In the genomic region with DNA sequence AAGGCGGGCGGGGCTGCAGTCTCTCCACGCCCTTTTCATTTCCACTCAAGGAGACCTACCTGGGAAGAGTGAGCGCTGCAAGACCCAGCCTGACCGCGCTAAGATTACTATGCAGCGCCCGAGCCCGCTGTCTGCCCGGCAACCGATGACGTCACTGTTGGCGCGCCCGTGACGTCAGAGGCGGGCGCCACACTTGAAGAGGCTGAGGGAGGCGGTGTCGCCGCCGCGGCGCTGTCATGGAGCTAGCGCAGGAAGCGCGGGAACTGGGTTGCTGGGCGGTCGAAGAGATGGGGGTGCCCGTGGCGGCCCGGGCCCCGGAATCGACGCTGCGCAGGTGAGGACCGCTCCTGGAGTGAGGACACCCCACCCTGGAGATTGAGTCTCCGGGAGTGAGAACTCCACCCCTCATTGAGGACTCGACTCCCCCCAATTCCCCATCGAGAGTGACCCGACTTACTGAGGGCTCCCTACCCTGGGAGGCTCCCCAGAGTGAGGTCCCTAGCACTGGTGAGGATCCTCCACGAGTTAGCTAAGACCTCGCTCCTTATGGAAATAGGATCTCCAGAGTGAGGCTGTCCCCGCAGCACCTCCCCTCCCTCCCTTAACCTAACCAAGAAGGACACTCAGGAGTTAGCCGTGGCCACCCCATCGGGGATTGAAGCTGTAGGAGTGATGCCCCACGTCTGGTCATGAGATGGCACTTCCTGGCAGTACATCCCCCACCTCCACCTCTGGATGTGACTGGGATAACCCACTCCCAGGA, we compare ENCODE assay signal across 1 cellular context.
TF ChIP-seq lines count a peak whose summit lies in the region.

TSS of gene HAUS5 (plus strand) at position 177 of the 763 bp plus-strand sequence. CDS start at position 237, 60 bp downstream.

TF ChIP-seq in HepG2, 621 proteins besides CTCF, POLR2A, EP300 and RAD21 (continued from another document and continues in another):
- TF ChIP-seq, protein P1, sequence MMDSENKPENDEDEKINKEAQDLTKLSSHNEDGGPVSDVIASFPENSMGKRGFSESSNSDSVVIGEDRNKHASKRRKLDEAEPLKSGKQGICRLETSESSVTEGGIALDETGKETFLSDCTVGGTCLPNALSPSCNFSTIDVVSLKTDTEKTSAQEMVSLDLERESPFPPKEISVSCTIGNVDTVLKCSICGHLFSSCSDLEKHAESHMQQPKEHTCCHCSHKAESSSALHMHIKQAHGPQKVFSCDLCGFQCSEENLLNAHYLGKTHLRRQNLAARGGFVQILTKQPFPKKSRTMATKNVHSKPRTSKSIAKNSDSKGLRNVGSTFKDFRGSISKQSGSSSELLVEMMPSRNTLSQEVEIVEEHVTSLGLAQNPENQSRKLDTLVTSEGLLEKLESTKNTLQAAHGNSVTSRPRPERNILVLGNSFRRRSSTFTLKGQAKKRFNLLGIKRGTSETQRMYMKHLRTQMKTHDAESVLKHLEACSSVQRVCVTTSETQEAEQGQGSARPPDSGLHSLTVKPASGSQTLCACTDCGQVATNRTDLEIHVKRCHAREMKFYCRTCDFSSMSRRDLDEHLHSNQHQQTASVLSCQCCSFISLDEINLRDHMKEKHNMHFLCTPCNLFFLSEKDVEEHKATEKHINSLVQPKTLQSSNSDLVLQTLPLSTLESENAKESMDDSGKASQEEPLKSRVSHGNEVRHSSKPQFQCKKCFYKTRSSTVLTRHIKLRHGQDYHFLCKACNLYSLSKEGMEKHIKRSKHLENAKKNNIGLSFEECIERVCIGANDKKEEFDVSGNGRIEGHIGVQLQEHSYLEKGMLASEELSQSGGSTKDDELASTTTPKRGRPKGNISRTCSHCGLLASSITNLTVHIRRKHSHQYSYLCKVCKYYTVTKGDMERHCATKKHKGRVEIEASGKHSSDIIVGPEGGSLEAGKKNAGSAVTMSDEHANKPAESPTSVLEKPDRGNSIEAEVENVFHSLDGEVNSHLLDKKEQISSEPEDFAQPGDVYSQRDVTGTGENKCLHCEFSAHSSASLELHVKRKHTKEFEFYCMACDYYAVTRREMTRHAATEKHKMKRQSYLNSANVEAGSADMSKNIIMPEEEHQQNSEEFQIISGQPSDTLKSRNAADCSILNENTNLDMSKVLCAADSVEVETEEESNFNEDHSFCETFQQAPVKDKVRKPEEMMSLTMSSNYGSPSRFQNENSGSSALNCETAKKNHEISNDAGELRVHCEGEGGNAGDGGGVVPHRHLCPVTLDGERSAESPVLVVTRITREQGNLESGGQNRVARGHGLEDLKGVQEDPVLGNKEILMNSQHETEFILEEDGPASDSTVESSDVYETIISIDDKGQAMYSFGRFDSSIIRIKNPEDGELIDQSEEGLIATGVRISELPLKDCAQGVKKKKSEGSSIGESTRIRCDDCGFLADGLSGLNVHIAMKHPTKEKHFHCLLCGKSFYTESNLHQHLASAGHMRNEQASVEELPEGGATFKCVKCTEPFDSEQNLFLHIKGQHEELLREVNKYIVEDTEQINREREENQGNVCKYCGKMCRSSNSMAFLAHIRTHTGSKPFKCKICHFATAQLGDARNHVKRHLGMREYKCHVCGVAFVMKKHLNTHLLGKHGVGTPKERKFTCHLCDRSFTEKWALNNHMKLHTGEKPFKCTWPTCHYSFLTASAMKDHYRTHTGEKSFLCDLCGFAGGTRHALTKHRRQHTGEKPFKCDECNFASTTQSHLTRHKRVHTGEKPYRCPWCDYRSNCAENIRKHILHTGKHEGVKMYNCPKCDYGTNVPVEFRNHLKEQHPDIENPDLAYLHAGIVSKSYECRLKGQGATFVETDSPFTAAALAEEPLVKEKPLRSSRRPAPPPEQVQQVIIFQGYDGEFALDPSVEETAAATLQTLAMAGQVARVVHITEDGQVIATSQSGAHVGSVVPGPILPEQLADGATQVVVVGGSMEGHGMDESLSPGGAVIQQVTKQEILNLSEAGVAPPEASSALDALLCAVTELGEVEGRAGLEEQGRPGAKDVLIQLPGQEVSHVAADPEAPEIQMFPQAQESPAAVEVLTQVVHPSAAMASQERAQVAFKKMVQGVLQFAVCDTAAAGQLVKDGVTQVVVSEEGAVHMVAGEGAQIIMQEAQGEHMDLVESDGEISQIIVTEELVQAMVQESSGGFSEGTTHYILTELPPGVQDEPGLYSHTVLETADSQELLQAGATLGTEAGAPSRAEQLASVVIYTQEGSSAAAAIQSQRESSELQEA (CRISPR knock-in tag; IDR thresholded peaks at IDR 0.05; ENCODE audit: not compliant biosample characterization): no peak
- TF ChIP-seq IRF2 (CRISPR knock-in tag; IDR thresholded peaks at IDR 0.05) (peak; percentile 86), SP4 (CRISPR knock-in tag; IDR thresholded peaks at IDR 0.05) (peak; percentile 46; the same call in 1 of the 2 replicates), FOXC1 (CRISPR knock-in tag; IDR thresholded peaks at IDR 0.05; ENCODE audit: borderline replicate concordance) (peak; percentile 73), XRCC5 (optimal IDR thresholded peaks at IDR 0.05; ENCODE audit: low read length) (peak; percentile 59), ZNF160 (CRISPR knock-in tag; IDR thresholded peaks at IDR 0.05) (no peak), JUND (CRISPR knock-in tag; IDR thresholded peaks at IDR 0.05) (peak; percentile 76; the same call in 1 of the 2 replicates), KDM4B (CRISPR knock-in tag; IDR thresholded peaks at IDR 0.05) (peak; percentile 74; the same call in 1 of the 2 replicates), RFX5 (IDR thresholded peaks at IDR 0.05; ENCODE audit: low read depth, low read length) (peak; percentile 100), KDM2A (CRISPR knock-in tag; IDR thresholded peaks at IDR 0.05; ENCODE audit: borderline replicate concordance, low read depth) (peak; percentile 92), ZSCAN25 (CRISPR knock-in tag; IDR thresholded peaks at IDR 0.05) (0 out of 2 replicates have a peak, but pooled peaks have one; percentile 16), PRDM4 (CRISPR knock-in tag; IDR thresholded peaks at IDR 0.05; ENCODE audit: borderline replicate concordance) (no peak), PCBP2 (optimal IDR thresholded peaks at IDR 0.05; ENCODE audit: low read depth, low read length, poor library complexity, severe bottlenecking) (no peak), MEIS2 (CRISPR knock-in tag; IDR thresholded peaks at IDR 0.05) (peak; percentile 53; the same call in 1 of the 2 replicates), ZKSCAN5 (CRISPR knock-in tag; IDR thresholded peaks at IDR 0.05) (no peak), NFIC (IDR thresholded peaks at IDR 0.05; ENCODE audit: low read length) (no peak), FOXP1 (IDR thresholded peaks at IDR 0.05) (no peak), FOXP1 (CRISPR knock-in tag; IDR thresholded peaks at IDR 0.05) (no peak), MEF2D (CRISPR knock-in tag; IDR thresholded peaks at IDR 0.05) (peak; percentile 76; the same call in 1 of the 2 replicates), ZNF501 (CRISPR knock-in tag; IDR thresholded peaks at IDR 0.05) (peak; percentile 79), SIN3B (IDR thresholded peaks at IDR 0.05; ENCODE audit: low read length) (peak; percentile 82), POLR2AphosphoS5 (IDR thresholded peaks at IDR 0.05; ENCODE audit: low read depth, low read length) (peak; percentile 63), ZNF781 (CRISPR knock-in tag; IDR thresholded peaks at IDR 0.05; ENCODE audit: borderline replicate concordance, not compliant biosample characterization) (peak; percentile 35), NFE2L2 (IDR thresholded peaks at IDR 0.05; ENCODE audit: low read length) (no peak), MBD4 (IDR thresholded peaks at IDR 0.05; ENCODE audit: borderline replicate concordance, low read length) (no peak), TAF15 (IDR thresholded peaks at IDR 0.05; ENCODE audit: low read depth, low read length, poor library complexity, severe bottlenecking) (no peak)
- TF ChIP-seq, protein P2, sequence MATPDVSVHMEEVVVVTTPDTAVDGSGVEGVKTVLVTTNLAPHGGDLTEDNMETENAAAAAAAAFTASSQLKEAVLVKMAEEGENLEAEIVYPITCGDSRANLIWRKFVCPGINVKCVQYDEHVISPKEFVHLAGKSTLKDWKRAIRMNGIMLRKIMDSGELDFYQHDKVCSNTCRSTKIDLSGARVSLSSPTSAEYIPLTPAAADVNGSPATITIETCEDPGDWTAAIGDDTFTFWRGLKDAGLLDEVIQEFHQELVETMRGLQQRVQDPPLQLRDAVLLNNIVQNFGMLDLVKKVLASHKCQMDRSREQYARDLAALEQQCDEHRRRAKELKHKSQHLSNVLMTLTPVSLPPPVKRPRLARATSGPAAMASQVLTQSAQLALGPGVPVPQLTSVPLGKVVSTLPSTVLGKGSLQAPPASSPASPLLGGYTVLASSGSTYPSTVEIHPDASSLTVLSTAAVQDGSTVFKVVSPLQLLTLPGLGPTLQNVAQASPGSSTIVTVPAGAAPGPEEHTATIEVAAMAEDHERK (CRISPR knock-in tag; IDR thresholded peaks at IDR 0.05; ENCODE audit: low read depth): 0 out of 2 replicates have a peak, but pooled peaks have one; percentile 26
- TF ChIP-seq, protein P3, sequence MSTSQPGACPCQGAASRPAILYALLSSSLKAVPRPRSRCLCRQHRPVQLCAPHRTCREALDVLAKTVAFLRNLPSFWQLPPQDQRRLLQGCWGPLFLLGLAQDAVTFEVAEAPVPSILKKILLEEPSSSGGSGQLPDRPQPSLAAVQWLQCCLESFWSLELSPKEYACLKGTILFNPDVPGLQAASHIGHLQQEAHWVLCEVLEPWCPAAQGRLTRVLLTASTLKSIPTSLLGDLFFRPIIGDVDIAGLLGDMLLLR (CRISPR knock-in tag; IDR thresholded peaks at IDR 0.05): peak; percentile 52; the same call in 1 of the 2 replicates
- TF ChIP-seq, protein P4, sequence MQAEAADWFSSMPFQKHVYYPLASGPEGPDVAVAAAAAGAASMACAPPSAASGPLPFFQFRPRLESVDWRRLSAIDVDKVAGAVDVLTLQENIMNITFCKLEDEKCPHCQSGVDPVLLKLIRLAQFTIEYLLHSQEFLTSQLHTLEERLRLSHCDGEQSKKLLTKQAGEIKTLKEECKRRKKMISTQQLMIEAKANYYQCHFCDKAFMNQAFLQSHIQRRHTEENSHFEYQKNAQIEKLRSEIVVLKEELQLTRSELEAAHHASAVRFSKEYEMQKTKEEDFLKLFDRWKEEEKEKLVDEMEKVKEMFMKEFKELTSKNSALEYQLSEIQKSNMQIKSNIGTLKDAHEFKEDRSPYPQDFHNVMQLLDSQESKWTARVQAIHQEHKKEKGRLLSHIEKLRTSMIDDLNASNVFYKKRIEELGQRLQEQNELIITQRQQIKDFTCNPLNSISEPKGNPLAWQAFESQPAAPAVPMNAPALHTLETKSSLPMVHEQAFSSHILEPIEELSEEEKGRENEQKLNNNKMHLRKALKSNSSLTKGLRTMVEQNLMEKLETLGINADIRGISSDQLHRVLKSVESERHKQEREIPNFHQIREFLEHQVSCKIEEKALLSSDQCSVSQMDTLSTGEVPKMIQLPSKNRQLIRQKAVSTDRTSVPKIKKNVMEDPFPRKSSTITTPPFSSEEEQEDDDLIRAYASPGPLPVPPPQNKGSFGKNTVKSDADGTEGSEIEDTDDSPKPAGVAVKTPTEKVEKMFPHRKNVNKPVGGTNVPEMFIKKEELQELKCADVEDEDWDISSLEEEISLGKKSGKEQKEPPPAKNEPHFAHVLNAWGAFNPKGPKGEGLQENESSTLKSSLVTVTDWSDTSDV (CRISPR knock-in tag; IDR thresholded peaks at IDR 0.05): peak; percentile 84; the same call in 1 of the 2 replicates
- TF ChIP-seq, protein P5, sequence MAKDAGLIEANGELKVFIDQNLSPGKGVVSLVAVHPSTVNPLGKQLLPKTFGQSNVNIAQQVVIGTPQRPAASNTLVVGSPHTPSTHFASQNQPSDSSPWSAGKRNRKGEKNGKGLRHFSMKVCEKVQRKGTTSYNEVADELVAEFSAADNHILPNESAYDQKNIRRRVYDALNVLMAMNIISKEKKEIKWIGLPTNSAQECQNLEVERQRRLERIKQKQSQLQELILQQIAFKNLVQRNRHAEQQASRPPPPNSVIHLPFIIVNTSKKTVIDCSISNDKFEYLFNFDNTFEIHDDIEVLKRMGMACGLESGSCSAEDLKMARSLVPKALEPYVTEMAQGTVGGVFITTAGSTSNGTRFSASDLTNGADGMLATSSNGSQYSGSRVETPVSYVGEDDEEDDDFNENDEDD (CRISPR knock-in tag; IDR thresholded peaks at IDR 0.05; ENCODE audit: borderline replicate concordance): peak; percentile 97
- TF ChIP-seq, protein P6, sequence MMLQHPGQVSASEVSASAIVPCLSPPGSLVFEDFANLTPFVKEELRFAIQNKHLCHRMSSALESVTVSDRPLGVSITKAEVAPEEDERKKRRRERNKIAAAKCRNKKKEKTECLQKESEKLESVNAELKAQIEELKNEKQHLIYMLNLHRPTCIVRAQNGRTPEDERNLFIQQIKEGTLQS (CRISPR knock-in tag; IDR thresholded peaks at IDR 0.05): peak; percentile 71; the same call in 1 of the 2 replicates
